In the genomic region with DNA sequence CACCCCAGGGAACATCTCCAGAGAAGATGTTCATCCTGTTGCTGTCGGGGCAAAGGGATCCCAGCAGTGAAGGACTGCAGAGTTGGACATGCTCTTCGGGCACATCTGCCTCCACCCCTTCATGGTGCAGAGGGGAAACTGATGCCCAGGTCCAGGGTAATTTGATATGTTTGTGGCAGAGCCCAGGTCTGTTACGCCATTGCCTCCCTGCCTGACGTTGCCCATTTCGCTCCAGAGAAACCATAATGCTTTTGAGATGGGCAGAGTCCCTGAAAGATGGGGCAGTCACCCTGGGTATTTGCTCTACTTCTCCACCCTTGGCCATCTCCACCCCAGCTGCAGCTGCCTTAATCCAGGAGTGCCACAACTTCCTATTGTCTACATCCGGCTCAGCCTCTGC, we compare ENCODE assay signal across 16 cellular contexts.
"Had no signal": no experiment of that assay in that cellular context is flagged by ENCODE, and none has a peak within 500 bp of the region (broad histone marks: within the 10 kb centered on the region; RNA-seq: fewer than 3 reads in every experiment).

No MANE protein-coding gene starts in this region.

- DNase-seq: KBM-7, NCI-H1092, NCI-H187, NCI-H2029, NCI-H2081 treated with DMSO at 0.1 percent for 48 hours, NCI-H2171, NCI-H226, NCI-H446, NCI-H510A, NCI-H524 treated with DMSO at 0.1 percent for 48 hours, Right ventricle myocardium superior, RPMI8226, SIG-M5 had no signal

- H3K4me3 ChIP-seq: SJSA1, SK-N-MC had no signal

- H3K4me1 ChIP-seq: SJSA1 had no signal

- H3K27ac ChIP-seq: HL-60, SJSA1, SK-N-MC had no signal

- H3K9me3 ChIP-seq: SJSA1 had no signal

- H3K36me3 ChIP-seq: SJSA1 had no signal
